In the genomic region with DNA sequence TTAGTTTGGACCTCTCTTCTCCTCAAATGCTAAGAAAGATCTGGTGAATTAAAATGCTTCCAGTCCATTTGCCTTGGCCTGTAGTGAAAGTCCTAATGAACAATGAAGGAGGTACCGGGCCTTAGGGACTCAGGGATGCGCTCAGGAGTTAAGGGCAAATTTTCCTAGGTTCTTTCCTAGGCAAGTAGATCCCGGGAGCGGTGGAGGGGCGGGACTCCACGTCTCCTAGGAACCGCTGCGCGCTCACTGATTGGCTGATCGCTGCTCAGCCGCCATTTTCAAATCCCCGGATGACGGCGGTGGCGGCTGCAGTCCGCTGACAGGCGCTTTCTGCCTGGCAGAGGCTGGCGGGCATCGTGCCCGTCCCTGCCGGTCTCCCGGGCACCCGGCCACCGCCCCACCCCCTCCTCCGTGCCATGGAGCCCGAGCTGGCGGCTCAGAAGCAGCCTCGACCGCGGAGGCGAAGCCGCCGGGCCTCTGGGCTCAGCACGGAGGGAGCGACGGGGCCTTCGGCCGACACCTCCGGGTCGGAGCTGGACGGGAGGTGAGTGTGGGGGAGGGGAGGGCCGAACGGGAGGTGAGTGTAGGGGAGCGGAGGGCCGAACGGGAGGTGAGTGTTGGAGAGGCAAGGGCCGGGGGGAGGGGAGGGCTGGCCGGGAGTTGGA, we compare ENCODE assay signal across 1 cellular context.
A peak's percentile ranks its signal among the peaks of the same experiment; 100 is the strongest.
TF ChIP-seq lines count a peak whose summit lies in the region.

Gene NET1 (plus strand): TSS at position 281 of the 665 bp plus-strand sequence. CDS start 136 bp downstream, at position 417.

TF ChIP-seq in K562, 482 proteins besides CTCF, POLR2A, EP300 and RAD21 (continued from another document):
- TF ChIP-seq, protein P1, sequence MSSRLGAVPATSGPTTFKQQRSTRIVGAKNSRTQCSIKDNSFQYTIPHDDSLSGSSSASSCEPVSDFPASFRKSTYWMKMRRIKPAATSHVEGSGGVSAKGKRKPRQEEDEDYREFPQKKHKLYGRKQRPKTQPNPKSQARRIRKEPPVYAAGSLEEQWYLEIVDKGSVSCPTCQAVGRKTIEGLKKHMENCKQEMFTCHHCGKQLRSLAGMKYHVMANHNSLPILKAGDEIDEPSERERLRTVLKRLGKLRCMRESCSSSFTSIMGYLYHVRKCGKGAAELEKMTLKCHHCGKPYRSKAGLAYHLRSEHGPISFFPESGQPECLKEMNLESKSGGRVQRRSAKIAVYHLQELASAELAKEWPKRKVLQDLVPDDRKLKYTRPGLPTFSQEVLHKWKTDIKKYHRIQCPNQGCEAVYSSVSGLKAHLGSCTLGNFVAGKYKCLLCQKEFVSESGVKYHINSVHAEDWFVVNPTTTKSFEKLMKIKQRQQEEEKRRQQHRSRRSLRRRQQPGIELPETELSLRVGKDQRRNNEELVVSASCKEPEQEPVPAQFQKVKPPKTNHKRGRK (tag; IDR thresholded peaks at IDR 0.05): no peak
- TF ChIP-seq PTRF (tag; IDR thresholded peaks at IDR 0.05) (no peak), CBX2 (IDR thresholded peaks at IDR 0.05; ENCODE audit: insufficient read depth, low read length, poor library complexity, severe bottlenecking) (no peak), FOS (IDR thresholded peaks at IDR 0.05; ENCODE audit: extremely low read depth, insufficient read length) (peak; percentile 75), NR3C1 (CRISPR knock-in tag; IDR thresholded peaks at IDR 0.05) (no peak), ZKSCAN1 (IDR thresholded peaks at IDR 0.05; ENCODE audit: low read depth, low read length) (no peak), ZNF282 (CRISPR knock-in tag; IDR thresholded peaks at IDR 0.05) (no peak), BCL6 (CRISPR knock-in tag; IDR thresholded peaks at IDR 0.05) (no peak), BCOR (IDR thresholded peaks at IDR 0.05) (no peak), HNRNPK (IDR thresholded peaks at IDR 0.05; ENCODE audit: low read depth, low read length, poor library complexity, severe bottlenecking) (peak; percentile 81), ARID3A (IDR thresholded peaks at IDR 0.05; ENCODE audit: borderline replicate concordance, low read depth, low read length) (no peak), MTA1 (IDR thresholded peaks at IDR 0.05; ENCODE audit: borderline replicate concordance) (no peak), GABPA (tag; conservative IDR thresholded peaks at IDR 0.05; ENCODE audit: low read depth) (no peak), RBM22 (IDR thresholded peaks at IDR 0.05; ENCODE audit: low read depth, low read length, poor library complexity, severe bottlenecking) (peak; percentile 43), ZNF561 (CRISPR knock-in tag; conservative IDR thresholded peaks at IDR 0.05) (no peak), FOXJ2 (tag; IDR thresholded peaks at IDR 0.05) (no peak), HDAC3 (IDR thresholded peaks at IDR 0.05; ENCODE audit: borderline replicate concordance, partially characterized antibody) (no peak), TAF9B (IDR thresholded peaks at IDR 0.05; ENCODE audit: partially characterized antibody) (peak; percentile 50), GATAD2A (IDR thresholded peaks at IDR 0.05) (peak; percentile 60; the same call in 1 of the 2 replicates), NFIC (IDR thresholded peaks at IDR 0.05) (peak; percentile 51; the same call in 1 of the 2 replicates), SRSF3 (IDR thresholded peaks at IDR 0.05; ENCODE audit: insufficient read depth, low read length) (no peak), SIN3B (IDR thresholded peaks at IDR 0.05; ENCODE audit: low read depth) (peak; percentile 24; the same call in 1 of the 2 replicates), NFE2L1 (tag; IDR thresholded peaks at IDR 0.05; ENCODE audit: borderline replicate concordance, low read depth) (no peak), MECOM (CRISPR knock-in tag; IDR thresholded peaks at IDR 0.05) (no peak), MEF2D (tag; conservative IDR thresholded peaks at IDR 0.05; ENCODE audit: low read depth) (no peak), TAF15 (IDR thresholded peaks at IDR 0.05; ENCODE audit: low read depth, low read length) (no peak), ZNF311 (CRISPR knock-in tag; IDR thresholded peaks at IDR 0.05) (no peak), U2AF1 (optimal IDR thresholded peaks at IDR 0.05; ENCODE audit: low read depth, low read length) (peak; percentile 55), CTBP1 (IDR thresholded peaks at IDR 0.05; ENCODE audit: borderline replicate concordance) (peak; percentile 57; the same call in 1 of the 2 replicates), ETV1 (tag; conservative IDR thresholded peaks at IDR 0.05; ENCODE audit: low read depth) (no peak), ZNF644 (tag; IDR thresholded peaks at IDR 0.05; ENCODE audit: low read depth) (no peak), SIRT6 (IDR thresholded peaks at IDR 0.05; ENCODE audit: low read depth, low read length) (no peak)
- TF ChIP-seq, protein P2, sequence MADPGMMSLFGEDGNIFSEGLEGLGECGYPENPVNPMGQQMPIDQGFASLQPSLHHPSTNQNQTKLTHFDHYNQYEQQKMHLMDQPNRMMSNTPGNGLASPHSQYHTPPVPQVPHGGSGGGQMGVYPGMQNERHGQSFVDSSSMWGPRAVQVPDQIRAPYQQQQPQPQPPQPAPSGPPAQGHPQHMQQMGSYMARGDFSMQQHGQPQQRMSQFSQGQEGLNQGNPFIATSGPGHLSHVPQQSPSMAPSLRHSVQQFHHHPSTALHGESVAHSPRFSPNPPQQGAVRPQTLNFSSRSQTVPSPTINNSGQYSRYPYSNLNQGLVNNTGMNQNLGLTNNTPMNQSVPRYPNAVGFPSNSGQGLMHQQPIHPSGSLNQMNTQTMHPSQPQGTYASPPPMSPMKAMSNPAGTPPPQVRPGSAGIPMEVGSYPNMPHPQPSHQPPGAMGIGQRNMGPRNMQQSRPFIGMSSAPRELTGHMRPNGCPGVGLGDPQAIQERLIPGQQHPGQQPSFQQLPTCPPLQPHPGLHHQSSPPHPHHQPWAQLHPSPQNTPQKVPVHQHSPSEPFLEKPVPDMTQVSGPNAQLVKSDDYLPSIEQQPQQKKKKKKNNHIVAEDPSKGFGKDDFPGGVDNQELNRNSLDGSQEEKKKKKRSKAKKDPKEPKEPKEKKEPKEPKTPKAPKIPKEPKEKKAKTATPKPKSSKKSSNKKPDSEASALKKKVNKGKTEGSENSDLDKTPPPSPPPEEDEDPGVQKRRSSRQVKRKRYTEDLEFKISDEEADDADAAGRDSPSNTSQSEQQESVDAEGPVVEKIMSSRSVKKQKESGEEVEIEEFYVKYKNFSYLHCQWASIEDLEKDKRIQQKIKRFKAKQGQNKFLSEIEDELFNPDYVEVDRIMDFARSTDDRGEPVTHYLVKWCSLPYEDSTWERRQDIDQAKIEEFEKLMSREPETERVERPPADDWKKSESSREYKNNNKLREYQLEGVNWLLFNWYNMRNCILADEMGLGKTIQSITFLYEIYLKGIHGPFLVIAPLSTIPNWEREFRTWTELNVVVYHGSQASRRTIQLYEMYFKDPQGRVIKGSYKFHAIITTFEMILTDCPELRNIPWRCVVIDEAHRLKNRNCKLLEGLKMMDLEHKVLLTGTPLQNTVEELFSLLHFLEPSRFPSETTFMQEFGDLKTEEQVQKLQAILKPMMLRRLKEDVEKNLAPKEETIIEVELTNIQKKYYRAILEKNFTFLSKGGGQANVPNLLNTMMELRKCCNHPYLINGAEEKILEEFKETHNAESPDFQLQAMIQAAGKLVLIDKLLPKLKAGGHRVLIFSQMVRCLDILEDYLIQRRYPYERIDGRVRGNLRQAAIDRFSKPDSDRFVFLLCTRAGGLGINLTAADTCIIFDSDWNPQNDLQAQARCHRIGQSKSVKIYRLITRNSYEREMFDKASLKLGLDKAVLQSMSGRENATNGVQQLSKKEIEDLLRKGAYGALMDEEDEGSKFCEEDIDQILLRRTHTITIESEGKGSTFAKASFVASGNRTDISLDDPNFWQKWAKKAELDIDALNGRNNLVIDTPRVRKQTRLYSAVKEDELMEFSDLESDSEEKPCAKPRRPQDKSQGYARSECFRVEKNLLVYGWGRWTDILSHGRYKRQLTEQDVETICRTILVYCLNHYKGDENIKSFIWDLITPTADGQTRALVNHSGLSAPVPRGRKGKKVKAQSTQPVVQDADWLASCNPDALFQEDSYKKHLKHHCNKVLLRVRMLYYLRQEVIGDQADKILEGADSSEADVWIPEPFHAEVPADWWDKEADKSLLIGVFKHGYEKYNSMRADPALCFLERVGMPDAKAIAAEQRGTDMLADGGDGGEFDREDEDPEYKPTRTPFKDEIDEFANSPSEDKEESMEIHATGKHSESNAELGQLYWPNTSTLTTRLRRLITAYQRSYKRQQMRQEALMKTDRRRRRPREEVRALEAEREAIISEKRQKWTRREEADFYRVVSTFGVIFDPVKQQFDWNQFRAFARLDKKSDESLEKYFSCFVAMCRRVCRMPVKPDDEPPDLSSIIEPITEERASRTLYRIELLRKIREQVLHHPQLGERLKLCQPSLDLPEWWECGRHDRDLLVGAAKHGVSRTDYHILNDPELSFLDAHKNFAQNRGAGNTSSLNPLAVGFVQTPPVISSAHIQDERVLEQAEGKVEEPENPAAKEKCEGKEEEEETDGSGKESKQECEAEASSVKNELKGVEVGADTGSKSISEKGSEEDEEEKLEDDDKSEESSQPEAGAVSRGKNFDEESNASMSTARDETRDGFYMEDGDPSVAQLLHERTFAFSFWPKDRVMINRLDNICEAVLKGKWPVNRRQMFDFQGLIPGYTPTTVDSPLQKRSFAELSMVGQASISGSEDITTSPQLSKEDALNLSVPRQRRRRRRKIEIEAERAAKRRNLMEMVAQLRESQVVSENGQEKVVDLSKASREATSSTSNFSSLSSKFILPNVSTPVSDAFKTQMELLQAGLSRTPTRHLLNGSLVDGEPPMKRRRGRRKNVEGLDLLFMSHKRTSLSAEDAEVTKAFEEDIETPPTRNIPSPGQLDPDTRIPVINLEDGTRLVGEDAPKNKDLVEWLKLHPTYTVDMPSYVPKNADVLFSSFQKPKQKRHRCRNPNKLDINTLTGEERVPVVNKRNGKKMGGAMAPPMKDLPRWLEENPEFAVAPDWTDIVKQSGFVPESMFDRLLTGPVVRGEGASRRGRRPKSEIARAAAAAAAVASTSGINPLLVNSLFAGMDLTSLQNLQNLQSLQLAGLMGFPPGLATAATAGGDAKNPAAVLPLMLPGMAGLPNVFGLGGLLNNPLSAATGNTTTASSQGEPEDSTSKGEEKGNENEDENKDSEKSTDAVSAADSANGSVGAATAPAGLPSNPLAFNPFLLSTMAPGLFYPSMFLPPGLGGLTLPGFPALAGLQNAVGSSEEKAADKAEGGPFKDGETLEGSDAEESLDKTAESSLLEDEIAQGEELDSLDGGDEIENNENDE (IDR thresholded peaks at IDR 0.05; ENCODE audit: low read depth, low read length): no peak
- TF ChIP-seq, protein P3, sequence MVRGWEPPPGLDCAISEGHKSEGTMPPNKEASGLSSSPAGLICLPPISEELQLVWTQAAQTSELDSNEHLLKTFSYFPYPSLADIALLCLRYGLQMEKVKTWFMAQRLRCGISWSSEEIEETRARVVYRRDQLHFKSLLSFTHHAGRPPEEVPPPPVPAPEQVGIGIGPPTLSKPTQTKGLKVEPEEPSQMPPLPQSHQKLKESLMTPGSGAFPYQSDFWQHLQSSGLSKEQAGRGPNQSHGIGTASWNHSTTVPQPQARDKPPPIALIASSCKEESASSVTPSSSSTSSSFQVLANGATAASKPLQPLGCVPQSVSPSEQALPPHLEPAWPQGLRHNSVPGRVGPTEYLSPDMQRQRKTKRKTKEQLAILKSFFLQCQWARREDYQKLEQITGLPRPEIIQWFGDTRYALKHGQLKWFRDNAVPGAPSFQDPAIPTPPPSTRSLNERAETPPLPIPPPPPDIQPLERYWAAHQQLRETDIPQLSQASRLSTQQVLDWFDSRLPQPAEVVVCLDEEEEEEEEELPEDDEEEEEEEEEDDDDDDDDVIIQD (CRISPR knock-in tag; IDR thresholded peaks at IDR 0.05): no peak
- TF ChIP-seq, protein P4, sequence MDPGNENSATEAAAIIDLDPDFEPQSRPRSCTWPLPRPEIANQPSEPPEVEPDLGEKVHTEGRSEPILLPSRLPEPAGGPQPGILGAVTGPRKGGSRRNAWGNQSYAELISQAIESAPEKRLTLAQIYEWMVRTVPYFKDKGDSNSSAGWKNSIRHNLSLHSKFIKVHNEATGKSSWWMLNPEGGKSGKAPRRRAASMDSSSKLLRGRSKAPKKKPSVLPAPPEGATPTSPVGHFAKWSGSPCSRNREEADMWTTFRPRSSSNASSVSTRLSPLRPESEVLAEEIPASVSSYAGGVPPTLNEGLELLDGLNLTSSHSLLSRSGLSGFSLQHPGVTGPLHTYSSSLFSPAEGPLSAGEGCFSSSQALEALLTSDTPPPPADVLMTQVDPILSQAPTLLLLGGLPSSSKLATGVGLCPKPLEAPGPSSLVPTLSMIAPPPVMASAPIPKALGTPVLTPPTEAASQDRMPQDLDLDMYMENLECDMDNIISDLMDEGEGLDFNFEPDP (CRISPR knock-in tag; IDR thresholded peaks at IDR 0.05): no peak
